26 cellular contexts compared by ENCODE assay signal in genomic region chr17:58066409-58066808, GRCh38.
"Had no signal": no experiment of that assay in that cellular context is flagged by ENCODE, and none has a peak within 500 bp of the region (broad histone marks: within the 10 kb centered on the region; RNA-seq: fewer than 3 reads in every experiment).

No MANE protein-coding gene starts in this region.

- H3K27ac Mint-ChIP-seq: activated CD4-positive, alpha-beta memory T cell treated with anti-CD3 and anti-CD28 coated beads for 36 hours; activated CD4-positive, alpha-beta T cell treated with anti-CD3 and anti-CD28 coated beads, Interleukin-2, amount 10 ng/mL, durations not matched to agents 7 days and 5 days; activated naive CD8-positive, alpha-beta T cell; T-cell had no signal

- H3K9me3 Mint-ChIP-seq: activated CD4-positive, alpha-beta memory T cell treated with anti-CD3 and anti-CD28 coated beads for 36 hours; activated CD4-positive, alpha-beta T cell treated with anti-CD3 and anti-CD28 coated beads, Interleukin-2, amount 10 ng/mL, durations not matched to agents 7 days and 5 days; activated T-cell treated with anti-CD3 and anti-CD28 coated beads, Interleukin-2, amount 50 U/mL, for 4 hours; T-cell had no signal

- H3K4me1 Mint-ChIP-seq: activated CD4-positive, alpha-beta T cell treated with anti-CD3 and anti-CD28 coated beads, Interleukin-2, amount 10 ng/mL, durations not matched to agents 7 days and 5 days; T-cell had no signal

- H3K36me3 ChIP-seq: brain microvascular endothelial cell, cardiac muscle cell had no signal

- H3K27ac ChIP-seq: brain microvascular endothelial cell, cardiac muscle cell, PC-9, SK-N-MC had no signal

- H3K27me3 ChIP-seq: cardiac muscle cell had no signal

- ATAC-seq: activated T-cell treated with anti-CD3 and anti-CD28 coated beads, Interleukin-2, amount 50 U/mL, for 4 hours; K562; T-cell had no signal

- DNase-seq: activated CD4-positive, alpha-beta memory T cell treated with anti-CD3 and anti-CD28 coated beads for 36 hours; activated CD4-positive, alpha-beta T cell treated with anti-CD3 and anti-CD28 coated beads, Interleukin-2, amount 10 ng/mL, durations not matched to agents 7 days and 5 days; activated CD4-positive, CD25-positive, alpha-beta regulatory T cell; activated CD8-positive, alpha-beta memory T cell treated with anti-CD3 and anti-CD28 coated beads for 24 hours; activated effector memory CD4-positive, alpha-beta T cell treated with anti-CD3 and anti-CD28 coated beads, Interleukin-2, amount 50 U/mL, for 16 hours; activated naive CD4-positive, alpha-beta T cell treated with Interleukin-2 at 50 U/mL for 16 hours; activated T-cell treated with anti-CD3 and anti-CD28 coated beads, Interleukin-2, amount 50 U/mL, for 4 hours; amygdala; brain microvascular endothelial cell; Karpas-422; MM.1S; NCI-H1105; NCI-H1436; NCI-H187; NCI-H2081 treated with DMSO at 0.1 percent for 48 hours; NCI-H226; NCI-H526 treated with DMSO at 0.1 percent for 48 hours; NCI-H82; PC-9; T-cell; T-helper 2 cell; T1000 had no signal

- H3K4me3 Mint-ChIP-seq: activated CD4-positive, alpha-beta memory T cell treated with anti-CD3 and anti-CD28 coated beads for 36 hours; activated CD4-positive, alpha-beta T cell treated with anti-CD3 and anti-CD28 coated beads, Interleukin-2, amount 10 ng/mL, durations not matched to agents 7 days and 5 days; activated naive CD8-positive, alpha-beta T cell; activated T-cell treated with anti-CD3 and anti-CD28 coated beads, Interleukin-2, amount 50 U/mL, for 4 hours; T-cell had no signal

- H3K36me3 Mint-ChIP-seq: activated CD4-positive, alpha-beta memory T cell treated with anti-CD3 and anti-CD28 coated beads for 36 hours; activated naive CD8-positive, alpha-beta T cell; T-cell had no signal

- H3K4me3 ChIP-seq: cardiac muscle cell, K562, PC-9, SK-N-MC had no signal
